ENCODE assay signal across 15 cellular contexts in genomic region chr9:86563350-86563749, GRCh38.
DNase-seq lines count a peak whose midpoint lies in the region; ATAC-seq, FAIRE-seq and TF ChIP-seq lines count a peak whose summit lies in the region.
"Had no signal": no experiment of that assay in that cellular context is flagged by ENCODE, and none has a peak within 500 bp of the region (broad histone marks: within the 10 kb centered on the region; RNA-seq: fewer than 3 reads in every experiment).

No MANE protein-coding gene starts in this region.

- H3K79me2 ChIP-seq in astrocyte (ENCODE audit: insufficient read depth, low read length): no peaks in the 10 kb centered on the region

- H3K27me3 ChIP-seq in astrocyte (ENCODE audit: insufficient read depth, low read length): no peaks in the 10 kb centered on the region
- H3K27me3 ChIP-seq: SJCRH30, suprapubic skin had no signal

- no peak overlapping the region for H2AFZ ChIP-seq in astrocyte (ENCODE audit: low read depth, low read length)

- H3K9me3 ChIP-seq in astrocyte (ENCODE audit: insufficient read depth, low read depth, low read length): peaks cover 1% of the 10 kb centered on the region
- H3K9me3 ChIP-seq: prostate gland, suprapubic skin had no signal

- no peaks in the 10 kb centered on the region for H4K20me1 ChIP-seq in astrocyte (ENCODE audit: insufficient read depth, low read length)

- H3K4me1 Mint-ChIP-seq in HFFc6 (ENCODE audit: low read depth): peaks cover 17% of the 10 kb centered on the region
- peaks cover 6% of the 10 kb centered on the region for H3K4me1 Mint-ChIP-seq in astrocyte (ENCODE audit: low read depth, unreplicated experiment)
- H3K4me1 Mint-ChIP-seq in naive thymus-derived CD8-positive, alpha-beta T cell: no peaks in the 10 kb centered on the region

- H3K36me3 ChIP-seq in astrocyte (ENCODE audit: insufficient read depth, low read length): no peaks in the 10 kb centered on the region
- H3K36me3 ChIP-seq: prostate gland, SJCRH30, suprapubic skin had no signal

- H3K9me3 Mint-ChIP-seq in HFFc6 (peaks cover 6% of the 10 kb centered on the region; the same call in 1 of the 2 replicates), astrocyte (ENCODE audit: unreplicated experiment) (peaks cover 14% of the 10 kb centered on the region)
- H3K9me3 Mint-ChIP-seq in naive thymus-derived CD8-positive, alpha-beta T cell: peaks cover 2 to 26% (median 9%) of the 10 kb centered on the region in 9 donors

- H3K27ac Mint-ChIP-seq in HFFc6: peak overlapping the region; percentile 59; the same call in 1 of the 2 replicates
- H3K27ac Mint-ChIP-seq in astrocyte (ENCODE audit: unreplicated experiment): no peak overlapping the region
- no peak overlapping the region for H3K27ac Mint-ChIP-seq in naive thymus-derived CD8-positive, alpha-beta T cell
- H3K27ac Mint-ChIP-seq: activated CD8-positive, alpha-beta T cell treated with anti-CD3 and anti-CD28 coated beads, Interleukin-2, amount 10 ng/mL, durations not matched to agents 7 days and 5 days had no signal

- H3K4me3 Mint-ChIP-seq in HFFc6 (peak overlapping the region; percentile 7), astrocyte (ENCODE audit: unreplicated experiment) (no peak overlapping the region)
- no peak overlapping the region for H3K4me3 Mint-ChIP-seq in naive thymus-derived CD8-positive, alpha-beta T cell
- H3K4me3 Mint-ChIP-seq: activated CD8-positive, alpha-beta T cell treated with anti-CD3 and anti-CD28 coated beads, Interleukin-2, amount 10 ng/mL, durations not matched to agents 7 days and 5 days had no signal

- no peak overlapping the region for H3K27ac ChIP-seq in astrocyte (ENCODE audit: low read depth, low read length)
- H3K27ac ChIP-seq: prostate gland, SJCRH30, suprapubic skin had no signal

- H3K27me3 Mint-ChIP-seq in HFFc6 (ENCODE audit: insufficient read depth) (peaks cover 2% of the 10 kb centered on the region), astrocyte (ENCODE audit: low read depth, unreplicated experiment) (peaks cover 5% of the 10 kb centered on the region)
- H3K27me3 Mint-ChIP-seq in naive thymus-derived CD8-positive, alpha-beta T cell: peaks cover 5 to 17% (median 8%) of the 10 kb centered on the region in 5 donors

- ATAC-seq in left lobe of liver: no peak
- no peak for ATAC-seq in naive thymus-derived CD8-positive, alpha-beta T cell
- ATAC-seq: activated CD8-positive, alpha-beta T cell treated with anti-CD3 and anti-CD28 coated beads, Interleukin-2, amount 10 ng/mL, durations not matched to agents 7 days and 5 days had no signal

- POLR2A ChIA-PET in naive thymus-derived CD8-positive, alpha-beta T cell (lab: Charles Lee): no interaction called here

- H3K4me1 ChIP-seq in astrocyte (ENCODE audit: insufficient read depth, low read length): no peaks in the 10 kb centered on the region
- H3K4me1 ChIP-seq: prostate gland had no signal

- H3K36me3 Mint-ChIP-seq in HFFc6 (ENCODE audit: low read depth) (no peaks in the 10 kb centered on the region; the same call in none of the 2 replicates), astrocyte (ENCODE audit: low read depth, unreplicated experiment) (no peaks in the 10 kb centered on the region)
- H3K36me3 Mint-ChIP-seq in naive thymus-derived CD8-positive, alpha-beta T cell: peaks cover 0 to 14% (median 0%) of the 10 kb centered on the region in 3 donors

- TF ChIP-seq CTCF in HFFc6 (IDR thresholded peaks at IDR 0.05): no peak
- no peak for TF ChIP-seq CTCF in astrocyte (IDR thresholded peaks at IDR 0.05; ENCODE audit: insufficient read depth, low read depth, low read length)

- no peak overlapping the region for H3K9ac ChIP-seq in astrocyte (ENCODE audit: low read length)

- DNase-seq in HFFc6 (peak; percentile 61), astrocyte (ENCODE audit: low read depth) (peak; percentile 3), iris pigment epithelial cell (ENCODE audit: low read depth) (peak; percentile 53), left lobe of liver (ENCODE audit: low spot score) (no peak), nucleus accumbens (lab: John Stamatoyannopoulos, UW) (no peak), T-helper 2 cell (no peak)
- DNase-seq in naive thymus-derived CD8-positive, alpha-beta T cell: no peak
- DNase-seq: activated CD8-positive, alpha-beta T cell treated with anti-CD3 and anti-CD28 coated beads, Interleukin-2, amount 10 ng/mL, durations not matched to agents 7 days and 5 days; GF-D8; head of caudate nucleus; NCI-H1092 treated with DMSO at 0.1 percent for 48 hours; SJCRH30 had no signal

- H3K4me3 ChIP-seq in astrocyte (ENCODE audit: insufficient read depth, low read depth, low read length): no peak overlapping the region
- H3K4me3 ChIP-seq: prostate gland, SJCRH30, suprapubic skin had no signal

- no peak for FAIRE-seq in astrocyte (lab: Jason Lieb, UNC)
- FAIRE-seq: TTC549 had no signal

- peak overlapping the region; percentile 29 for H3K4me2 ChIP-seq in astrocyte (ENCODE audit: low read length)

Comparison
In these comparisons a context has a peak if more than half of its experiments do, and no peak if none do; other contexts are left out.
1. DNase-seq: peak in HFFc6 (single experiment), astrocyte (single experiment) and iris pigment epithelial cell (single experiment); none in left lobe of liver (single experiment), naive thymus-derived CD8-positive, alpha-beta T cell (0 of 10), nucleus accumbens (0 of 56) and T-helper 2 cell (0 of 5).